1 cellular context compared by ENCODE assay signal in the genomic region with DNA sequence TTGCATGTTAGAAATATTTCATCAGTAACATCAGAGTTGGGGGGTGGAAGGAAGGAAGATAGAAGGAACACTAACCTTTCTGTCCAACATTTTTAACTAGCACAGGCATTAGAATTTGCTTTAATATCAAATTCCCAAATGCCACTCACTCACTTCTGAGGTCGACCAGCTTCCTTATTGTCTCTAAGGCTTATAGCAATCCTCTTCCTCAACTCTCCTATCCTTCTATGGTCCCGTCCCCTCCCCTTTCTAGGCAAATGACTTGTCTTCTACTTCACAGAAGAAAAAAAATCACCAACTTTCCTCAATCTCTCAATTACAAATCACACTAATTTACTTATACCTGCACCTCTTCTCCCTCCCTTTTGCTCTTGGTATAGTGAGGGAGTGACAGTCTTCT.
TF ChIP-seq lines count a peak whose summit lies in the region.

No MANE protein-coding gene starts in this region.

TF ChIP-seq in K562, 482 proteins besides CTCF, POLR2A, EP300 and RAD21 (continued from another document):
- TF ChIP-seq, protein P1, sequence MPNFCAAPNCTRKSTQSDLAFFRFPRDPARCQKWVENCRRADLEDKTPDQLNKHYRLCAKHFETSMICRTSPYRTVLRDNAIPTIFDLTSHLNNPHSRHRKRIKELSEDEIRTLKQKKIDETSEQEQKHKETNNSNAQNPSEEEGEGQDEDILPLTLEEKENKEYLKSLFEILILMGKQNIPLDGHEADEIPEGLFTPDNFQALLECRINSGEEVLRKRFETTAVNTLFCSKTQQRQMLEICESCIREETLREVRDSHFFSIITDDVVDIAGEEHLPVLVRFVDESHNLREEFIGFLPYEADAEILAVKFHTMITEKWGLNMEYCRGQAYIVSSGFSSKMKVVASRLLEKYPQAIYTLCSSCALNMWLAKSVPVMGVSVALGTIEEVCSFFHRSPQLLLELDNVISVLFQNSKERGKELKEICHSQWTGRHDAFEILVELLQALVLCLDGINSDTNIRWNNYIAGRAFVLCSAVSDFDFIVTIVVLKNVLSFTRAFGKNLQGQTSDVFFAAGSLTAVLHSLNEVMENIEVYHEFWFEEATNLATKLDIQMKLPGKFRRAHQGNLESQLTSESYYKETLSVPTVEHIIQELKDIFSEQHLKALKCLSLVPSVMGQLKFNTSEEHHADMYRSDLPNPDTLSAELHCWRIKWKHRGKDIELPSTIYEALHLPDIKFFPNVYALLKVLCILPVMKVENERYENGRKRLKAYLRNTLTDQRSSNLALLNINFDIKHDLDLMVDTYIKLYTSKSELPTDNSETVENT (CRISPR knock-in tag; IDR thresholded peaks at IDR 0.05) = no peak
- TF ChIP-seq HDAC8 (tag; IDR thresholded peaks at IDR 0.05) (no peak), ADNP (tag; IDR thresholded peaks at IDR 0.05) (no peak), SETDB1 (IDR thresholded peaks at IDR 0.05; ENCODE audit: low read length) (no peak)
